8 cellular contexts compared by ENCODE assay signal in the genomic region with DNA sequence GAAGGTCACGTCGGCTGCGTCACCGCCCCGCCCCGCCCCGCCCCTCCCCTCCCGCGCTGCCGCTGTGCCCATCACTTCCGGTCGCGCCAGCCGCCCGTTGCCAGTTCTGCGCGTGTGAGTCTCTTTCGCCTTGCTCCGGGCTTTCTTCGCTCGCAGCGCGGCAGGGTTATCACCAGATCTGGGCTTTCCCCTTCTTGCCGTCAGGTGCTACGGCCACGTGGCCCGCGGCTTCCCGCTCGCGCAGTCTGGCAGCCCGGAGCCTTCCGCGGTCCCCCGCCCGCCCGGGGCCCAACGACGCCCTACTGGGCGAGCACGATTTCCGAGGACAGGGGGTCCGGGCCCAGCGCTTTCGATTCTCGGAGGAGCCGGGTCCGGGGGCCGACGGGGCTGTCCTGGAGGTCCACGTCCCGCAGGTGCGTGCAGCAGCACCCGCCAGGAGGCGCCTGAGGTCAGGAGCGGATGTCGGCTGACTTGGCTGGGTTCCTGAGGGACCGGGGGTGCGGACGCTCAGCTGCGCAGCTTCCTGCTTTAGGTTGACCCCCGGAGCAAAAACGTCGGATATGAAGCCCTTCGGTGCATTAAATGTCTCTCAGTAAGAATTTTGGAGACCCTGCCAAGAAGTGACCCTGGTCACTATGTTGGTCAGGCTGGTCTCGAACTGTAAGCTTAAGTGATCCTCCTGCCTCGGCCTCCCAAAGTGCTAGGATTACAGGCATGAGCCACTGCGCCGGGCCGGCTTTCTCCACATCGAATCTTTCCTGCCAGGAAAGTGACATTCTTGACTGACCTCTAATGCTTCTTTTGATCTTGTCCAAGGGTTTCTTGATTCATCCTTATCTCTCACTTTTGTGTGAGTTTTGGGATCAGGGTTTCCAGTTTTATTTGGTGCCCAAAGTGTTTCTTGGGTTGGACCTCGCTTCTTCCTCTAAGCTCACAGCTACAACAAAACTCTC. TPM values are rescaled to one million over a fixed set of nuclear protein-coding genes. Genes with fewer than 3 reads are reported as not detected.
DNase-seq lines count a peak whose midpoint lies in the region; ATAC-seq, FAIRE-seq and TF ChIP-seq lines count a peak whose summit lies in the region.

Gene METTL23, plus strand, starts transcription at position 74 of the 953 bp plus-strand sequence. CDS start 2,872 bp downstream, outside the sequence.

- H3K9me3 ChIP-seq in Peyer's patch (no peaks in the 10 kb centered on the region), transverse colon (no peaks in the 10 kb centered on the region)

- TF ChIP-seq EP300 in transverse colon (IDR thresholded peaks at IDR 0.05; ENCODE audit: low read depth): no peak

- peak; percentile 74 for DNase-seq in COLO829 (ENCODE audit: low spot score)
- peak; percentile 85 to 95 (median 89) for DNase-seq in Peyer's patch
- DNase-seq in activated gamma-delta T cell (lab: John Stamatoyannopoulos, UW): peak; percentile 94
- DNase-seq in frontal cortex (ENCODE audit: low spot score in 2 of 2): peak in 1 of 2 donors; percentile 72
- DNase-seq in occipital lobe (lab: John Stamatoyannopoulos, UW): peak; percentile 73
- DNase-seq in transverse colon: peak; percentile 90

- no peak for FAIRE-seq in frontal cortex (lab: Jason Lieb, UNC)

- H3K36me3 ChIP-seq in Peyer's patch (peaks cover 0 to 43% (median 0%) of the 10 kb centered on the region in 3 donors), transverse colon (peaks cover 0 to 22% (median 6%) of the 10 kb centered on the region in 4 donors)

- TF ChIP-seq CTCF in Peyer's patch (IDR thresholded peaks at IDR 0.05): peak; percentile 69 to 83 (median 80)
- peak; percentile 66 to 92 (median 70) for TF ChIP-seq CTCF in transverse colon (IDR thresholded peaks at IDR 0.05)

- TF ChIP-seq POLR2A in Peyer's patch (IDR thresholded peaks at IDR 0.05) (no peak), transverse colon (IDR thresholded peaks at IDR 0.05) (no peak)

- H3K4me3 ChIP-seq in Peyer's patch (peak within 1 kb of the TSS; percentile 86 to 98 (median 95)), transverse colon (peak within 1 kb of the TSS; percentile 89 to 99 (median 98))

- H3K27me3 ChIP-seq in Peyer's patch (no peaks in the 10 kb centered on the region), transverse colon (no peaks in the 10 kb centered on the region)

- WGBS in transverse colon (ENCODE audit: low coverage in 1 of 2), 2 donors: 1 to 50% methylated on average over 1 to 49 of the region's 72 CpGs

- intact Hi-C loops in transverse colon (cut with DNase I; ENCODE audit: low total_unique reads): loop anchor here (5.0 to 10.0 kb wide), 2 partner anchors 850 to 942 kb away; partner anchors contain the start of genes TRIM47 and UNK

- in situ Hi-C loops in transverse colon (cut with MboI; ENCODE audit: low pct_ligation_motif_present in 1 of 4, low pct_unique_long_range_greater_than_20kb in 1 of 4, low sequenced_read_pairs in 3 of 4): no loop called here

- H3K27ac ChIP-seq in Peyer's patch (peak within 1 kb of the TSS; percentile 98 to 100 (median 99)), transverse colon (peak within 1 kb of the TSS; percentile 100)

- peak; percentile 38 for ATAC-seq in GM19438 (IDR thresholded peaks at IDR 0.05; ENCODE audit: low read depth, unreplicated experiment)
- ATAC-seq in HG03565 (IDR thresholded peaks at IDR 0.05; ENCODE audit: unreplicated experiment): peak; percentile 55

- H3K4me1 ChIP-seq in Peyer's patch (peaks cover 0 to 33% (median 5%) of the 10 kb centered on the region in 4 donors), transverse colon (peaks cover 28 to 71% (median 36%) of the 10 kb centered on the region in 4 donors)

RNA-seq across cellular contexts. Expression of gene METTL23, which starts in this region (rescaled TPM):
- total RNA-seq in Peyer's patch: 10 to 100 TPM; 20.7 to 31.4 (median 27.0) TPM
- total RNA-seq in frontal cortex: 14.7 TPM
- 17.8 TPM for total RNA-seq in occipital lobe
- total RNA-seq in transverse colon: 10 to 100 TPM in 3 of 4 donors, not detected in 1; 11.2 to 34.1 (median 24.7) TPM
